In genomic region chr16:30104492-30104891, GRCh38 we compare ENCODE assay signal across 21 cellular contexts. TPM values are rescaled to one million over a fixed set of nuclear protein-coding genes. Genes with fewer than 3 reads are reported as not detected.
DNase-seq lines count a peak whose midpoint lies in the region; TF ChIP-seq lines count a peak whose summit lies in the region.
"Had no signal": no experiment of that assay in that cellular context is flagged by ENCODE, and none has a peak within 500 bp of the region (broad histone marks: within the 10 kb centered on the region; RNA-seq: fewer than 3 reads in every experiment).

No MANE protein-coding gene starts in this region.

- BruUV-seq in Calu3 (replicated peaks; lab: Mats Ljungman, UMichigan): no TSS peak

- CTCF ChIA-PET in Calu3 (lab: Charles Lee): interaction anchor here (2.8 kb wide), 1 partner anchor 12 kb away, joined by 10 read pairs; the partner anchor contains the start of gene TBX6

- H3K27ac Mint-ChIP-seq in Calu3 (ENCODE audit: unreplicated experiment) (peak overlapping the region; percentile 52), progenitor cell of endocrine pancreas (peak overlapping the region; percentile 65)
- H3K27ac Mint-ChIP-seq: activated CD8-positive, alpha-beta memory T cell treated with anti-CD3 and anti-CD28 coated beads, Interleukin-2, amount 10 ng/mL, durations not matched to agents 7 days and 5 days; activated T-helper 17 cell treated with anti-CD3 and anti-CD28 coated beads, Interleukin-2, amount 50 U/mL, for 72 hours had no signal

- DNase-seq in Calu3 (peak; percentile 85), HT-29 (ENCODE audit: low spot score) (peak; percentile 73), iPS-NIHi11 (ENCODE audit: low spot score) (peak; percentile 32), progenitor cell of endocrine pancreas (ENCODE audit: low spot score, unreplicated experiment) (no peak), T-helper 2 cell (no peak), inferior parietal cortex (ENCODE audit: extremely low spot score) (no peak)
- no peak for DNase-seq in stimulated activated CD4-positive, alpha-beta T cell treated with anti-CD3 and anti-CD28 coated beads, Interleukin-4, amount 100 ng/mL, for 4 hours
- DNase-seq: activated CD4-positive, alpha-beta T cell treated with anti-CD3 and anti-CD28 coated beads for 48 hours; activated CD8-positive, alpha-beta memory T cell treated with anti-CD3 and anti-CD28 coated beads, Interleukin-2, amount 10 ng/mL, durations not matched to agents 7 days and 5 days; brain microvascular endothelial cell; cortex of kidney; DMS79 treated with DMSO at 0.1 percent for 48 hours; HCEC 1CT; heart right ventricle; immature natural killer cell; mesenchymal stem cell; naive thymus-derived CD8-positive, alpha-beta T cell; NCI-H1105 treated with DMSO at 0.1 percent for 48 hours; NCI-H524; testis had no signal

- H3K9me3 Mint-ChIP-seq in Calu3 (ENCODE audit: low read depth, unreplicated experiment) (peaks cover 4% of the 10 kb centered on the region), progenitor cell of endocrine pancreas (ENCODE audit: low read depth) (no peaks in the 10 kb centered on the region)
- H3K9me3 Mint-ChIP-seq: activated T-helper 17 cell treated with anti-CD3 and anti-CD28 coated beads, Interleukin-2, amount 50 U/mL, for 72 hours; immature natural killer cell had no signal

- intact Hi-C loops in Calu3 (cut with micrococcal nuclease; ENCODE audit: unreplicated experiment): no loop called here

- H3K27me3 Mint-ChIP-seq in Calu3 (ENCODE audit: unreplicated experiment) (no peaks in the 10 kb centered on the region), progenitor cell of endocrine pancreas (no peaks in the 10 kb centered on the region)
- H3K27me3 Mint-ChIP-seq: activated CD8-positive, alpha-beta memory T cell treated with anti-CD3 and anti-CD28 coated beads, Interleukin-2, amount 10 ng/mL, durations not matched to agents 7 days and 5 days; activated T-helper 17 cell treated with anti-CD3 and anti-CD28 coated beads, Interleukin-2, amount 50 U/mL, for 72 hours; naive thymus-derived CD8-positive, alpha-beta T cell had no signal

- no peak for TF ChIP-seq CTCF in Calu3 (IDR thresholded peaks at IDR 0.05; ENCODE audit: unreplicated experiment)
- no peak for TF ChIP-seq CTCF in progenitor cell of endocrine pancreas (IDR thresholded peaks at IDR 0.05; ENCODE audit: unreplicated experiment)

- H3K4me3 Mint-ChIP-seq in Calu3 (ENCODE audit: low read depth, unreplicated experiment) (peak overlapping the region; percentile 35), progenitor cell of endocrine pancreas (ENCODE audit: low read depth) (no peak overlapping the region)
- H3K4me3 Mint-ChIP-seq: activated CD8-positive, alpha-beta memory T cell treated with anti-CD3 and anti-CD28 coated beads, Interleukin-2, amount 10 ng/mL, durations not matched to agents 7 days and 5 days; activated T-helper 17 cell treated with anti-CD3 and anti-CD28 coated beads, Interleukin-2, amount 50 U/mL, for 72 hours; immature natural killer cell; naive thymus-derived CD8-positive, alpha-beta T cell had no signal

- H3K36me3 Mint-ChIP-seq in Calu3 (ENCODE audit: insufficient read depth, unreplicated experiment): peaks cover 13% of the 10 kb centered on the region
- peaks cover 28% of the 10 kb centered on the region for H3K36me3 Mint-ChIP-seq in progenitor cell of endocrine pancreas (ENCODE audit: insufficient read depth)

- H3K4me1 Mint-ChIP-seq in Calu3 (ENCODE audit: low read depth, unreplicated experiment) (peaks cover 19% of the 10 kb centered on the region), progenitor cell of endocrine pancreas (ENCODE audit: low read depth) (peaks cover 12% of the 10 kb centered on the region)
- H3K4me1 Mint-ChIP-seq: activated CD8-positive, alpha-beta memory T cell treated with anti-CD3 and anti-CD28 coated beads, Interleukin-2, amount 10 ng/mL, durations not matched to agents 7 days and 5 days; activated T-helper 17 cell treated with anti-CD3 and anti-CD28 coated beads, Interleukin-2, amount 50 U/mL, for 72 hours; immature natural killer cell had no signal

RNA-seq across cellular contexts. Expression of gene YPEL3, which starts 8.5 kb away (rescaled TPM):
- 21.1 and 28.0 TPM in 2 replicates for total RNA-seq in Calu3 (2022)
- 14.3 and 16.2 TPM in 2 replicates for total RNA-seq in HT-29 (2014; rRNA removed; shearing (Covaris generic))
- total RNA-seq in progenitor cell of endocrine pancreas: 41.7 and 45.7 TPM in 2 replicates

RNA-seq across cellular contexts. Expression of gene GDPD3, which starts 8.8 kb away (rescaled TPM):
- total RNA-seq in Calu3 (2022) (7.8 and 9.4 TPM in 2 replicates), progenitor cell of endocrine pancreas (13.3 and 13.8 TPM in 2 replicates)
- 1.2 and 1.5 TPM in 2 replicates for total RNA-seq in HT-29 (2014; rRNA removed; shearing (Covaris generic))

RNA-seq across cellular contexts. Expression of gene TBX6, which starts 12.8 kb away (rescaled TPM):
- total RNA-seq in Calu3 (2022) (3.6 and 4.7 TPM in 2 replicates), progenitor cell of endocrine pancreas (3.5 and 3.9 TPM in 2 replicates)
- total RNA-seq in HT-29 (2014; rRNA removed; shearing (Covaris generic)): 2.5 and 3.5 TPM in 2 replicates

RNA-seq across cellular contexts. Expression of gene MAPK3, which starts 18.5 kb away (rescaled TPM):
- total RNA-seq in Calu3 (2022) (69.9 and 82.1 TPM in 2 replicates), progenitor cell of endocrine pancreas (59.8 and 62.8 TPM in 2 replicates)
- total RNA-seq in HT-29 (2014; rRNA removed; shearing (Covaris generic)): 34.5 and 39.2 TPM in 2 replicates

RNA-seq across cellular contexts. Expression of gene PPP4C, which starts 28.7 kb away (rescaled TPM):
- total RNA-seq in Calu3 (2022): 184 and 187 TPM in 2 replicates
- total RNA-seq in HT-29 (2014; rRNA removed; shearing (Covaris generic)): 215 and 226 TPM in 2 replicates
- total RNA-seq in progenitor cell of endocrine pancreas: 142 and 144 TPM in 2 replicates

Comparison
In these comparisons a context has a peak if more than half of its experiments do, and no peak if none do; other contexts are left out.
1. DNase-seq: peak in Calu3 (single experiment), HT-29 (single experiment) and iPS-NIHi11 (single experiment); none in progenitor cell of endocrine pancreas (single experiment), stimulated activated CD4-positive, alpha-beta T cell treated with anti-CD3 and anti-CD28 coated beads, Interleukin-4, amount 100 ng/mL, for 4 hours (0 of 2), T-helper 2 cell (0 of 5) and inferior parietal cortex (single experiment).